8 cellular contexts compared by ENCODE assay signal in the genomic region with DNA sequence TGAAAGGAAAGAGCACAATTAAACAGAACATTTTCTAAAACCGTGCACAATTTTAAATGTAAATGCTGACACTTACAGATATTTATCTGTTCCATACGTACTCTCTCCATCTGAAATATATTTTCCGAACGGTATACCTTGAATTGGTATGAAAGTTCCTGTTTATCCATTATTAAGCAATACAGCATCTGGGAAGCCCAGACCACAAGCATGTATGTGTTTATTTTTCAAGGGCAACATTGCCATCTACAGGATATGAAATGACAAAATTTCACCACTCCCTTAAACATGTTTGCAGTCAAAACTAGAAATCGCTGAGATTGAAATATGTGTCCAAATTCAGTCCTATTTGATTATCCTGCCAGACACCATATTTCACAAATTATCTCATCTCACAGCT.
A peak's percentile ranks its signal among the peaks of the same experiment; 100 is the strongest.
DNase-seq lines count a peak whose midpoint lies in the region; ATAC-seq and TF ChIP-seq lines count a peak whose summit lies in the region.

No MANE protein-coding gene starts in this region.

- H3K27me3 ChIP-seq in DND-41 (ENCODE audit: insufficient read depth, low read length, poor library complexity), result no peaks in the 10 kb centered on the region

- no peak for DNase-seq in DND-41
- peak; percentile 34 for DNase-seq in LoVo (ENCODE audit: low spot score)
- peak; percentile 31 for DNase-seq in RPMI8226
- DNase-seq in fibroblast of peridontal ligament (ENCODE audit: extremely low read depth), result peak; percentile 88
- DNase-seq in retina, result peak; percentile 47
- no peak for DNase-seq in stimulated activated naive CD8-positive, alpha-beta T cell treated with anti-CD3 and anti-CD28 coated beads, Interleukin-15, Interleukin-2, amounts not matched to agents 100 U/mL and 50 U/mL, for 24 hours
- no peak for DNase-seq in ecto neural progenitor cell (ENCODE audit: low spot score)

- no peak overlapping the region for H3K4me3 ChIP-seq in DND-41 (ENCODE audit: low read depth in 1 of 2, low read length in 2 of 2)

- H3K36me3 ChIP-seq in DND-41 (ENCODE audit: insufficient read depth, low read length), result no peaks in the 10 kb centered on the region

- H4K20me1 ChIP-seq in DND-41 (ENCODE audit: insufficient read depth, low read length), result no peaks in the 10 kb centered on the region

- no peaks in the 10 kb centered on the region for H3K4me1 ChIP-seq in DND-41 (ENCODE audit: insufficient read depth, low read length)

- no peaks in the 10 kb centered on the region for H3K9me3 ChIP-seq in DND-41 (ENCODE audit: insufficient read depth, low read length, severe bottlenecking)

- peak; percentile 44 for TF ChIP-seq CTCF in DND-41 (IDR thresholded peaks at IDR 0.05; ENCODE audit: borderline replicate concordance, extremely low read depth, low read length, poor library complexity, severe bottlenecking)

- H3K4me2 ChIP-seq in DND-41 (ENCODE audit: insufficient read depth, low read length), result no peak overlapping the region

- no peak overlapping the region for H3K9ac ChIP-seq in DND-41 (ENCODE audit: low read depth, low read length)

- no peaks in the 10 kb centered on the region for H3K79me2 ChIP-seq in DND-41 (ENCODE audit: insufficient read depth, low read length)

- H2AFZ ChIP-seq in DND-41 (ENCODE audit: low read depth, low read length), result no peak overlapping the region

- H3K27ac ChIP-seq in DND-41 (ENCODE audit: low read length), result no peak overlapping the region

- ATAC-seq in DND-41 (ENCODE audit: insufficient read depth, low read depth) (no peak), GM18517 (IDR thresholded peaks at IDR 0.05; ENCODE audit: unreplicated experiment) (no peak)
- no peak for ATAC-seq in stimulated activated naive CD8-positive, alpha-beta T cell treated with anti-CD3 and anti-CD28 coated beads, Interleukin-15, Interleukin-2, amounts not matched to agents 100 U/mL and 50 U/mL, for 24 hours

Comparison
In these comparisons a context has a peak if more than half of its experiments do, and no peak if none do; other contexts are left out.
1. DNase-seq: peak in LoVo (single experiment), RPMI8226 (single experiment), fibroblast of peridontal ligament (single experiment) and retina (single experiment); none in DND-41 (single experiment), stimulated activated naive CD8-positive, alpha-beta T cell treated with anti-CD3 and anti-CD28 coated beads, Interleukin-15, Interleukin-2, amounts not matched to agents 100 U/mL and 50 U/mL, for 24 hours (single experiment) and ecto neural progenitor cell (single experiment).